13 cellular contexts compared by ENCODE assay signal in genomic region chr20:4875578-4876067, GRCh38. TPM values are rescaled to one million over a fixed set of nuclear protein-coding genes. Genes with fewer than 3 reads are reported as not detected.
DNase-seq lines count a peak whose midpoint lies in the region; ATAC-seq and TF ChIP-seq lines count a peak whose summit lies in the region.
"Had no signal": no experiment of that assay in that cellular context is flagged by ENCODE, and none has a peak within 500 bp of the region (broad histone marks: within the 10 kb centered on the region; RNA-seq: fewer than 3 reads in every experiment).

No MANE protein-coding gene starts in this region.

- no peak overlapping the region for H3K4me3 Mint-ChIP-seq in stimulated activated effector memory CD8-positive, alpha-beta T cell treated with anti-CD3 and anti-CD28 coated beads, Interleukin-12 subunit alpha, Interleukin-12 subunit beta, amount 100 ng/mL, for 72 hours
- H3K4me3 Mint-ChIP-seq: activated naive CD8-positive, alpha-beta T cell treated with anti-CD3 and anti-CD28 coated beads, Interleukin-2, amount 10 ng/mL, durations not matched to agents 7 days and 5 days had no signal

- intact Hi-C loops in heart left ventricle (cut with DNase I) = loop anchor here in 1 of 10 donors (10.0 kb wide), 1 partner anchor 79 kb away; no protein-coding TSS in a partner anchor
- intact Hi-C loops in left ventricle myocardium inferior (cut with micrococcal nuclease) = no loop called here

- H3K36me3 ChIP-seq in heart left ventricle = peaks cover 0 to 86% (median 39%) of the 10 kb centered on the region in 9 donors
- peaks cover 42% of the 10 kb centered on the region for H3K36me3 ChIP-seq in left ventricle myocardium inferior

- H3K4me3 ChIP-seq in heart left ventricle (no peak overlapping the region), left ventricle myocardium inferior (no peak overlapping the region)
- H3K4me3 ChIP-seq: heart right ventricle had no signal

- peaks cover 6% of the 10 kb centered on the region for H3K4me1 Mint-ChIP-seq in stimulated activated effector memory CD8-positive, alpha-beta T cell treated with anti-CD3 and anti-CD28 coated beads, Interleukin-12 subunit alpha, Interleukin-12 subunit beta, amount 100 ng/mL, for 72 hours

- H3K9me3 ChIP-seq in heart left ventricle = no peaks in the 10 kb centered on the region
- H3K9me3 ChIP-seq in left ventricle myocardium inferior (replicated peaks) = no peaks in the 10 kb centered on the region
- H3K9me3 ChIP-seq: heart right ventricle had no signal

- 46 to 62% (median 55%) methylated on average over 16 of the region's 16 CpGs for WGBS in heart left ventricle, 4 donors

- H3K27ac Mint-ChIP-seq in stimulated activated effector memory CD8-positive, alpha-beta T cell treated with anti-CD3 and anti-CD28 coated beads, Interleukin-12 subunit alpha, Interleukin-12 subunit beta, amount 100 ng/mL, for 72 hours = no peak overlapping the region
- H3K27ac Mint-ChIP-seq: activated naive CD8-positive, alpha-beta T cell treated with anti-CD3 and anti-CD28 coated beads, Interleukin-2, amount 10 ng/mL, durations not matched to agents 7 days and 5 days had no signal

- H3K9me3 Mint-ChIP-seq in stimulated activated effector memory CD8-positive, alpha-beta T cell treated with anti-CD3 and anti-CD28 coated beads, Interleukin-12 subunit alpha, Interleukin-12 subunit beta, amount 100 ng/mL, for 72 hours = no peaks in the 10 kb centered on the region
- H3K9me3 Mint-ChIP-seq: activated naive CD8-positive, alpha-beta T cell treated with anti-CD3 and anti-CD28 coated beads, Interleukin-2, amount 10 ng/mL, durations not matched to agents 7 days and 5 days had no signal

- H3K4me1 ChIP-seq in heart left ventricle = peaks cover 0 to 9% (median 0%) of the 10 kb centered on the region in 12 donors
- peaks cover 7% of the 10 kb centered on the region for H3K4me1 ChIP-seq in left ventricle myocardium inferior
- H3K4me1 ChIP-seq: heart right ventricle had no signal

- TF ChIP-seq POLR2A in heart left ventricle (IDR thresholded peaks at IDR 0.05) = no peak

- H3K36me3 Mint-ChIP-seq in stimulated activated effector memory CD8-positive, alpha-beta T cell treated with anti-CD3 and anti-CD28 coated beads, Interleukin-12 subunit alpha, Interleukin-12 subunit beta, amount 100 ng/mL, for 72 hours = peaks cover 57% of the 10 kb centered on the region

- TF ChIP-seq CTCF in heart left ventricle (IDR thresholded peaks at IDR 0.05) (no peak), left ventricle myocardium inferior (IDR thresholded peaks at IDR 0.05; ENCODE audit: borderline replicate concordance) (no peak)

- ATAC-seq in heart left ventricle (peak; percentile 42 to 73 (median 48)), HG03469 (IDR thresholded peaks at IDR 0.05; ENCODE audit: unreplicated experiment) (no peak), HG02798 (IDR thresholded peaks at IDR 0.05; ENCODE audit: poor library complexity, unreplicated experiment) (no peak)
- ATAC-seq in stimulated activated effector memory CD8-positive, alpha-beta T cell treated with anti-CD3 and anti-CD28 coated beads, Interleukin-12 subunit alpha, Interleukin-12 subunit beta, amount 100 ng/mL, for 72 hours = no peak

- no peak overlapping the region for H3K27ac ChIP-seq in heart left ventricle
- H3K27ac ChIP-seq in left ventricle myocardium inferior (replicated peaks) = no peak overlapping the region
- H3K27ac ChIP-seq: heart right ventricle had no signal

- DNase-seq in heart left ventricle = peak in 1 of 5 donors; percentile 48
- no peak for DNase-seq in left ventricle myocardium inferior
- peak; percentile 88 for DNase-seq in NCI-H2196 (lab: John Stamatoyannopoulos, UW; ENCODE audit: unreplicated experiment)
- peak; percentile 39 for DNase-seq in astrocyte of the hippocampus (ENCODE audit: low read depth, low spot score)
- no peak for DNase-seq in H4 (ENCODE audit: low spot score)
- no peak for DNase-seq in stimulated activated effector memory CD8-positive, alpha-beta T cell treated with anti-CD3 and anti-CD28 coated beads, Interleukin-12 subunit alpha, Interleukin-12 subunit beta, amount 100 ng/mL, for 72 hours (ENCODE audit: low spot score in 2 of 2)
- DNase-seq: activated CD4-positive, alpha-beta T cell treated with anti-CD3 and anti-CD28 coated beads, Interleukin-2, amount 50 U/mL, for 4 hours; activated naive CD8-positive, alpha-beta T cell treated with anti-CD3 and anti-CD28 coated beads, Interleukin-2, amount 10 ng/mL, durations not matched to agents 7 days and 5 days; GOT3; heart right ventricle; retina had no signal

- no peaks in the 10 kb centered on the region for H3K27me3 ChIP-seq in heart left ventricle
- H3K27me3 ChIP-seq in left ventricle myocardium inferior (ENCODE audit: low read depth) = no peaks in the 10 kb centered on the region
- H3K27me3 ChIP-seq: heart right ventricle had no signal

RNA-seq across cellular contexts. Expression of gene RASSF2, which starts 52.2 kb away (rescaled TPM):
- total RNA-seq in heart left ventricle (10 to 100 TPM in 1 of 9 donors, 1 to 10 TPM in 8; 2.0 to 23.1 (median 4.2) TPM), left ventricle myocardium inferior (3.0 TPM)
- polyA plus RNA-seq in heart left ventricle = 1 to 10 TPM in 1 of 2 donors, under 1 TPM in 1; 0.76 to 2.3 TPM
- total RNA-seq in H4 (2014; rRNA removed; shearing (Covaris generic)) = 3.7 and 4.1 TPM in 2 replicates

Comparison
In these comparisons a context has a peak if more than half of its experiments do, and no peak if none do; other contexts are left out.
1. ATAC-seq: peak in heart left ventricle (4 of 4); none in HG03469 (single experiment), stimulated activated effector memory CD8-positive, alpha-beta T cell treated with anti-CD3 and anti-CD28 coated beads, Interleukin-12 subunit alpha, Interleukin-12 subunit beta, amount 100 ng/mL, for 72 hours (single experiment) and HG02798 (single experiment).
2. DNase-seq: peak in NCI-H2196 (single experiment) and astrocyte of the hippocampus (single experiment); none in left ventricle myocardium inferior (single experiment), H4 (single experiment) and stimulated activated effector memory CD8-positive, alpha-beta T cell treated with anti-CD3 and anti-CD28 coated beads, Interleukin-12 subunit alpha, Interleukin-12 subunit beta, amount 100 ng/mL, for 72 hours (0 of 2).